Comparison of ENCODE assay signal across 27 cellular contexts in genomic region chr17:47180337-47180736, GRCh38. TPM values are rescaled to one million over a fixed set of nuclear protein-coding genes. Genes with fewer than 3 reads are reported as not detected.
"Had no signal": no experiment of that assay in that cellular context is flagged by ENCODE, and none has a peak within 500 bp of the region (broad histone marks: within the 10 kb centered on the region; RNA-seq: fewer than 3 reads in every experiment).

No MANE protein-coding gene starts in this region.

- DNase-seq: activated CD4-positive, alpha-beta T cell treated with anti-CD3 and anti-CD28 coated beads for 1 hour; activated CD4-positive, alpha-beta T cell treated with anti-CD3 and anti-CD28 coated beads, Interleukin-2, amount 50 U/mL, for 4 hours; activated effector memory CD4-positive, alpha-beta T cell treated with anti-CD3 and anti-CD28 coated beads, Interleukin-2, amount 50 U/mL, for 16 hours; activated naive CD4-positive, alpha-beta T cell treated with anti-CD3 and anti-CD28 coated beads, Interleukin-2, amount 50 U/mL, for 16 hours; activated T-cell treated with anti-CD3 and anti-CD28 coated beads, Interleukin-2, amount 50 U/mL, for 72 hours; anterior cingulate cortex; body of pancreas; caudate nucleus; colonic mucosa; foreskin fibroblast; left colon; mesenchymal stem cell; naive B cell; nucleus accumbens; posterior cingulate gyrus; sigmoid colon; stimulated activated CD4-positive, alpha-beta T cell treated with anti-CD3 and anti-CD28 coated beads, Interleukin-2, amount 100 ng/mL, for 48 hours; stimulated activated CD8-positive, alpha-beta memory T cell treated with anti-CD3 and anti-CD28 coated beads, Interleukin-4, amount 100 ng/mL, for 48 hours; stimulated activated naive B cell treated with anti-CD40 and anti-IgM and Interleukin-4, amounts not matched to agents 10 μg/mL and 1 μg/mL and 100 μg/mL, for 72 hours; SW 1271; upper lobe of left lung; WERI-Rb-1 had no signal

- ATAC-seq: activated T-cell treated with anti-CD3 and anti-CD28 coated beads, Interleukin-2, amount 50 U/mL, for 72 hours; body of pancreas; left colon; stimulated activated naive B cell treated with anti-CD40 and anti-IgM and Interleukin-4, amounts not matched to agents 10 μg/mL and 1 μg/mL and 100 μg/mL, for 72 hours had no signal

- H3K27me3 ChIP-seq: body of pancreas, colonic mucosa, sigmoid colon, upper lobe of left lung had no signal

- H3K9me3 ChIP-seq: body of pancreas, colonic mucosa, sigmoid colon, upper lobe of left lung had no signal

- H3K4me3 ChIP-seq: body of pancreas, colonic mucosa, sigmoid colon, SK-N-MC, upper lobe of left lung had no signal

- H3K27ac ChIP-seq: body of pancreas, colonic mucosa, sigmoid colon, SK-N-MC, upper lobe of left lung, WERI-Rb-1 had no signal

- H3K27ac Mint-ChIP-seq: activated T-cell treated with anti-CD3 and anti-CD28 coated beads, Interleukin-2, amount 50 U/mL, for 72 hours; stimulated activated naive B cell treated with anti-CD40 and anti-IgM and Interleukin-4, amounts not matched to agents 10 μg/mL and 1 μg/mL and 100 μg/mL, for 72 hours had no signal

- H3K27me3 Mint-ChIP-seq: naive B cell; stimulated activated naive B cell treated with anti-CD40 and anti-IgM and Interleukin-4, amounts not matched to agents 10 μg/mL and 1 μg/mL and 100 μg/mL, for 72 hours had no signal

- H3K4me3 Mint-ChIP-seq: activated T-cell treated with anti-CD3 and anti-CD28 coated beads, Interleukin-2, amount 50 U/mL, for 72 hours; naive B cell; stimulated activated naive B cell treated with anti-CD40 and anti-IgM and Interleukin-4, amounts not matched to agents 10 μg/mL and 1 μg/mL and 100 μg/mL, for 72 hours had no signal

- H3K4me1 ChIP-seq: colonic mucosa had no signal

- H3K9me3 Mint-ChIP-seq: activated T-cell treated with anti-CD3 and anti-CD28 coated beads, Interleukin-2, amount 50 U/mL, for 72 hours; naive B cell; stimulated activated naive B cell treated with anti-CD40 and anti-IgM and Interleukin-4, amounts not matched to agents 10 μg/mL and 1 μg/mL and 100 μg/mL, for 72 hours had no signal

- H3K36me3 ChIP-seq: colonic mucosa had no signal

RNA-seq across cellular contexts. Expression of gene MYL4, which starts 28.8 kb away (rescaled TPM):
- total RNA-seq: activated T-cell treated with anti-CD3 and anti-CD28 coated beads, Interleukin-2, amount 50 U/mL, for 72 hours; body of pancreas; epithelial cell of proximal tubule; left colon; T-helper 2 cell treated with Interferon-gamma antibody and Interleukin-4, amounts not matched to agents 100 ng/mL and 5 ng/mL, for 36 hours had no signal
- polyA plus RNA-seq: keratinocyte, neural cell had no signal
